21 cellular contexts compared by ENCODE assay signal in genomic region chr5:1817261-1818043, GRCh38. TPM values are rescaled to one million over a fixed set of nuclear protein-coding genes. Genes with fewer than 3 reads are reported as not detected.
DNase-seq lines count a peak whose midpoint lies in the region; ATAC-seq, FAIRE-seq and TF ChIP-seq lines count a peak whose summit lies in the region.
"Had no signal": no experiment of that assay in that cellular context is flagged by ENCODE, and none has a peak within 500 bp of the region (broad histone marks: within the 10 kb centered on the region; RNA-seq: fewer than 3 reads in every experiment).

No MANE protein-coding gene starts in this region.

- no peaks in the 10 kb centered on the region for H3K9me3 Mint-ChIP-seq in GM23338

- no peaks in the 10 kb centered on the region for H3K9me2 ChIP-seq in GM23338 (ENCODE audit: insufficient read depth)

- peaks cover 10% of the 10 kb centered on the region for H3K27me3 Mint-ChIP-seq in GM23338 (ENCODE audit: insufficient read depth, low read depth, poor library complexity)

- FAIRE-seq in D721Med (lab: Jason Lieb, UNC), result no peak
- FAIRE-seq: GM19239, H1 had no signal

- no peaks in the 10 kb centered on the region for H3K4me1 ChIP-seq in DND-41 (ENCODE audit: insufficient read depth, low read length)
- 0 out of 2 replicates have a peak, but pooled peaks cover 5% of the 10 kb centered on the region for H3K4me1 ChIP-seq in GM23338 (ENCODE audit: insufficient read depth)
- H3K4me1 ChIP-seq in BE2C, result no peaks in the 10 kb centered on the region

- no peak overlapping the region for H2AFZ ChIP-seq in DND-41 (ENCODE audit: low read depth, low read length)
- H2AFZ ChIP-seq in GM23338, result no peak overlapping the region

- no peak for DNase-seq in DND-41
- no peak for DNase-seq in GM23338 (ENCODE audit: low spot score)
- peak; percentile 36 for DNase-seq in coronary artery (ENCODE audit: low spot score)
- DNase-seq in posterior vena cava (ENCODE audit: low spot score), result peak; percentile 57
- DNase-seq in BE2C, result no peak
- DNase-seq in D721Med (ENCODE audit: insufficient read length, low spot score), result no peak
- no peak for DNase-seq in NCI-H1436 (lab: John Stamatoyannopoulos, UW)
- DNase-seq: DMS 273 treated with DMSO at 0.1 percent for 48 hours, GDM1, MV-4-11, NCI-H187, NCI-H226, NCI-H526, PC-3, SIG-M5 had no signal

- H3F3A ChIP-seq in GM23338 (replicated peaks; ENCODE audit: low read depth), result no peaks in the 10 kb centered on the region; the same call in 1 of the 2 replicates

- no peak for TF ChIP-seq CTCF in DND-41 (IDR thresholded peaks at IDR 0.05; ENCODE audit: borderline replicate concordance, extremely low read depth, low read length, poor library complexity, severe bottlenecking)
- no peak for TF ChIP-seq CTCF in GM23338 (conservative IDR thresholded peaks at IDR 0.05; ENCODE audit: low read depth in 2 of 2)
- TF ChIP-seq CTCF in coronary artery (IDR thresholded peaks at IDR 0.05), result no peak
- no peak for TF ChIP-seq CTCF in BE2C (IDR thresholded peaks at IDR 0.05; ENCODE audit: low read depth, low read length)
- TF ChIP-seq CTCF in D721Med (IDR thresholded peaks at IDR 0.05; ENCODE audit: insufficient read depth, missing control alignments), result no peak

- H3K27ac ChIP-seq in DND-41 (ENCODE audit: low read length) (no peak overlapping the region), GM23338 (ENCODE audit: low read depth) (no peak overlapping the region), coronary artery (no peak overlapping the region)
- H3K27ac ChIP-seq: C4-2B, KMS-11, RWPE1 had no signal

- peaks cover 91% of the 10 kb centered on the region for H3K36me3 Mint-ChIP-seq in GM23338 (ENCODE audit: low read depth)

- H3K27me3 ChIP-seq in DND-41 (ENCODE audit: insufficient read depth, low read length, poor library complexity) (no peaks in the 10 kb centered on the region), GM23338 (ENCODE audit: insufficient read depth) (no peaks in the 10 kb centered on the region), BE2C (no peaks in the 10 kb centered on the region)

- H3K36me3 ChIP-seq in DND-41 (ENCODE audit: insufficient read depth, low read length), result peaks cover 94% of the 10 kb centered on the region
- H3K36me3 ChIP-seq in GM23338 (ENCODE audit: insufficient read depth), result peaks cover 27% of the 10 kb centered on the region
- H3K36me3 ChIP-seq in BE2C, result peaks cover 87% of the 10 kb centered on the region

- H3K9me3 ChIP-seq in DND-41 (ENCODE audit: insufficient read depth, low read length, severe bottlenecking) (no peaks in the 10 kb centered on the region), BE2C (no peaks in the 10 kb centered on the region)

- no peak overlapping the region for H3K4me3 ChIP-seq in DND-41 (ENCODE audit: low read depth in 1 of 2, low read length in 2 of 2)
- H3K4me3 ChIP-seq in GM23338, result no peak overlapping the region
- H3K4me3 ChIP-seq in coronary artery, result no peak overlapping the region
- no peak overlapping the region for H3K4me3 ChIP-seq in BE2C (ENCODE audit: low read depth, low read length)

- H4K20me1 ChIP-seq in DND-41 (ENCODE audit: insufficient read depth, low read length) (peaks cover 14% of the 10 kb centered on the region), GM23338 (replicated peaks; ENCODE audit: insufficient read depth) (peaks cover 7% of the 10 kb centered on the region; the same call in 1 of the 2 replicates)

- H3K4me1 Mint-ChIP-seq in GM23338, result peaks cover 24% of the 10 kb centered on the region

- ATAC-seq in DND-41 (ENCODE audit: insufficient read depth, low read depth), result peak; percentile 19; the same call in 1 of the 3 replicates
- peak; percentile 20; the same call in 2 of the 3 replicates for ATAC-seq in GM23338
- ATAC-seq: PC-3, SK-N-SH treated with all-trans-retinoic acid at 6 μM for 48 hours had no signal

- H3K9ac ChIP-seq in DND-41 (ENCODE audit: low read depth, low read length), result no peak overlapping the region
- H3K9ac ChIP-seq: KMS-11 had no signal

- H3K4me2 ChIP-seq in DND-41 (ENCODE audit: insufficient read depth, low read length), result no peak overlapping the region
- H3K4me2 ChIP-seq in GM23338, result no peak overlapping the region
- H3K4me2 ChIP-seq: KMS-11 had no signal

- H3K79me2 ChIP-seq in DND-41 (ENCODE audit: insufficient read depth, low read length) (peaks cover 4% of the 10 kb centered on the region; the same call in 1 of the 2 replicates), GM23338 (replicated peaks; ENCODE audit: insufficient read depth) (peaks cover 25% of the 10 kb centered on the region)

- H3K27ac Mint-ChIP-seq in GM23338, result no peak overlapping the region

- H3K4me3 Mint-ChIP-seq in GM23338, result no peak overlapping the region

- intact Hi-C loops in posterior vena cava (cut with DNase I), result loop anchor here in 1 of 2 donors (5.0 kb wide), 1 partner anchor 815 kb away; no protein-coding TSS in a partner anchor

TF ChIP-seq in GM23338, 12 proteins besides CTCF, POLR2A, EP300 and RAD21 (continues in another document):
- TF ChIP-seq POLR2AphosphoS5 (IDR thresholded peaks at IDR 0.05; ENCODE audit: low read depth), result no peak
- no peak for TF ChIP-seq ZNF114 (CRISPR knock-in tag; IDR thresholded peaks at IDR 0.05)
- no peak for TF ChIP-seq REST (IDR thresholded peaks at IDR 0.05; ENCODE audit: unreplicated experiment)
- TF ChIP-seq STAT1 (IDR thresholded peaks at IDR 0.05; ENCODE audit: unreplicated experiment), result no peak
- no peak for TF ChIP-seq JUNB (IDR thresholded peaks at IDR 0.05; ENCODE audit: unreplicated experiment)
- no peak for TF ChIP-seq EZH2phosphoT487 (IDR thresholded peaks at IDR 0.05; ENCODE audit: unreplicated experiment)
- no peak for TF ChIP-seq ETS1 (IDR thresholded peaks at IDR 0.05)
- TF ChIP-seq CREB1 (CRISPR knock-in tag; IDR thresholded peaks at IDR 0.05; ENCODE audit: low read depth), result no peak

RNA-seq across cellular contexts. Expression of gene NDUFS6, which starts 16.2 kb away (rescaled TPM):
- total RNA-seq in GM23338 (2014; rRNA removed; shearing (Covaris generic)), result 82.1 and 94.8 TPM in 2 replicates
- polyA plus RNA-seq in GM23338 (2016; fragmentation: Nextera tagmentation; extraction: Ambion mirVana), result 279 and 289 TPM in 2 replicates
- 10 to 100 TPM; 25.4 to 25.8 TPM for total RNA-seq in posterior vena cava
- polyA plus RNA-seq in BE2C (2012; ENCODE audit: insufficient read depth, insufficient read length, low read depth), result 497 TPM

RNA-seq across cellular contexts. Expression of gene MRPL36, which starts 17.8 kb away (rescaled TPM):
- total RNA-seq in GM23338 (2014; rRNA removed; shearing (Covaris generic)), result 47.5 and 79.9 TPM in 2 replicates
- polyA plus RNA-seq in GM23338 (2016; fragmentation: Nextera tagmentation; extraction: Ambion mirVana), result 143 and 149 TPM in 2 replicates
- total RNA-seq in posterior vena cava, result 10 to 100 TPM; 29.4 to 32.4 TPM
- 180 TPM for polyA plus RNA-seq in BE2C (2012; ENCODE audit: insufficient read depth, insufficient read length, low read depth)

Comparison
In these comparisons a context has a peak if more than half of its experiments do, and no peak if none do; other contexts are left out.
1. DNase-seq: peak in coronary artery (single experiment) and posterior vena cava (single experiment); none in DND-41 (single experiment), GM23338 (single experiment), BE2C (single experiment), D721Med (single experiment) and NCI-H1436 (single experiment).